ENCODE assay signal across 10 cellular contexts in genomic region chr7:34036069-34036920, GRCh38.
DNase-seq lines count a peak whose midpoint lies in the region; ATAC-seq, FAIRE-seq and TF ChIP-seq lines count a peak whose summit lies in the region.
"Had no signal": no experiment of that assay in that cellular context is flagged by ENCODE, and none has a peak within 500 bp of the region (broad histone marks: within the 10 kb centered on the region; RNA-seq: fewer than 3 reads in every experiment).

No MANE protein-coding gene starts in this region.

- peak overlapping the region; percentile 26 for H3K4me2 ChIP-seq in endothelial cell of umbilical vein (ENCODE audit: insufficient read depth, low read length)

- H3K27me3 ChIP-seq in endothelial cell of umbilical vein (ENCODE audit: control insufficient read depth in 2 of 2, insufficient read depth in 2 of 2, low read length in 2 of 2) (no peaks in the 10 kb centered on the region), mucosa of rectum (ENCODE audit: control insufficient read depth in 2 of 2, insufficient read depth in 2 of 2, low read length in 2 of 2) (no peaks in the 10 kb centered on the region), prostate gland (replicated peaks; ENCODE audit: insufficient read depth) (no peaks in the 10 kb centered on the region)

- H3K36me3 Mint-ChIP-seq in immature natural killer cell = no peaks in the 10 kb centered on the region

- DNase-seq in DMS53 treated with DMSO at 0.1 percent for 48 hours (lab: John Stamatoyannopoulos, UW; ENCODE audit: unreplicated experiment) (peak; percentile 13), NCI-H69 (lab: John Stamatoyannopoulos, UW) (peak; percentile 24), endothelial cell of umbilical vein (ENCODE audit: low read depth, low spot score) (peak; percentile 94), immature natural killer cell (no peak), prostate gland (ENCODE audit: low spot score) (no peak)
- DNase-seq in activated effector memory CD4-positive, alpha-beta T cell treated with anti-CD3 and anti-CD28 coated beads, Interleukin-2, amount 50 U/mL, for 16 hours = no peak
- DNase-seq: NCI-H1436 had no signal

- no peak for ATAC-seq in GM21423 (IDR thresholded peaks at IDR 0.05; ENCODE audit: unreplicated experiment)

- CTCF ChIA-PET in endothelial cell of umbilical vein (lab: Charles Lee) = interaction anchor here (1.3 to 2.8 kb wide), 5 partner anchors 27 to 285 kb away, joined by 3 to 13 read pairs (median 4); no protein-coding TSS in a partner anchor

- dilution Hi-C loops in endothelial cell of umbilical vein (cut with MboI; ENCODE audit: extremely low pct_ligation_motif_present, low sequenced_read_pairs) = no loop called here

- POLR2A ChIA-PET in endothelial cell of umbilical vein (lab: Charles Lee) = no interaction called here

- H3K27me3 Mint-ChIP-seq in immature natural killer cell (ENCODE audit: low read depth in 3 of 3) = peaks cover 0 to 2% (median 0%) of the 10 kb centered on the region in 3 donors

- 54% methylated on average over 8 of the region's 8 CpGs for WGBS in prostate gland

- no peaks in the 10 kb centered on the region for H3K79me2 ChIP-seq in endothelial cell of umbilical vein (ENCODE audit: control insufficient read depth, insufficient read depth, low read length)

- no peaks in the 10 kb centered on the region for H3K4me1 Mint-ChIP-seq in immature natural killer cell

- H3K4me3 ChIP-seq in endothelial cell of umbilical vein (replicated peaks in 1 of 3; ENCODE audit: insufficient read depth in 1 of 3, low read depth in 1 of 3, low read length in 3 of 3) (no peak overlapping the region), mucosa of rectum (ENCODE audit: low read length in 2 of 2) (peak overlapping the region; percentile 31 to 45), prostate gland (no peak overlapping the region)

- TF ChIP-seq POLR2A in endothelial cell of umbilical vein (IDR thresholded peaks at IDR 0.05; ENCODE audit: low read depth, low read length) = no peak
- no peak for TF ChIP-seq POLR2A in prostate gland (IDR thresholded peaks at IDR 0.05)

- no peak overlapping the region for H3K4me3 Mint-ChIP-seq in immature natural killer cell

- H3K9me1 ChIP-seq in endothelial cell of umbilical vein (replicated peaks; ENCODE audit: control insufficient read depth, extremely low read depth, insufficient read depth, low read length) = no peaks in the 10 kb centered on the region

- peak overlapping the region; percentile 37 for H2AFZ ChIP-seq in endothelial cell of umbilical vein (ENCODE audit: low read depth, low read length)

- intact Hi-C loops in endothelial cell of umbilical vein (cut with micrococcal nuclease) = loop anchor here (1.0 to 10.0 kb wide), 3 partner anchors 24 to 239 kb away; no protein-coding TSS in a partner anchor
- intact Hi-C loops in prostate gland (cut with DNase I) = no loop called here

- H3K4me1 ChIP-seq in endothelial cell of umbilical vein (ENCODE audit: control insufficient read depth, extremely low read depth, insufficient read depth, low read length) = peaks cover 18% of the 10 kb centered on the region
- H3K4me1 ChIP-seq in mucosa of rectum (ENCODE audit: control insufficient read depth in 2 of 2, insufficient read depth in 2 of 2, low read length in 2 of 2) = peaks cover 3 to 6% of the 10 kb centered on the region in 2 donors
- no peaks in the 10 kb centered on the region for H3K4me1 ChIP-seq in prostate gland (replicated peaks)

- peak overlapping the region; percentile 50 for H3K27ac ChIP-seq in endothelial cell of umbilical vein (ENCODE audit: insufficient read depth, low read depth, low read length)
- H3K27ac ChIP-seq in mucosa of rectum (ENCODE audit: low read depth in 2 of 2, low read length in 2 of 2) = peak overlapping the region; percentile 64
- H3K27ac ChIP-seq in prostate gland = no peak overlapping the region

- H3K36me3 ChIP-seq in endothelial cell of umbilical vein (ENCODE audit: control insufficient read depth in 2 of 2, extremely low read depth in 1 of 2, insufficient read depth in 2 of 2, low read length in 2 of 2) = no peaks in the 10 kb centered on the region
- H3K36me3 ChIP-seq in mucosa of rectum (ENCODE audit: control insufficient read depth in 2 of 2, insufficient read depth in 2 of 2, low read length in 2 of 2) = no peaks in the 10 kb centered on the region
- H3K36me3 ChIP-seq in prostate gland = no peaks in the 10 kb centered on the region

- TF ChIP-seq CTCF in endothelial cell of umbilical vein (IDR thresholded peaks at IDR 0.05; ENCODE audit: extremely low read depth in 1 of 2, insufficient read depth in 1 of 2, low read depth in 1 of 2, low read length in 2 of 2) = no peak
- no peak for TF ChIP-seq CTCF in prostate gland (IDR thresholded peaks at IDR 0.05)

- no TSS peak for BruUV-seq in endothelial cell of umbilical vein (replicated peaks; lab: Mats Ljungman, UMichigan)

- no peaks in the 10 kb centered on the region for H4K20me1 ChIP-seq in endothelial cell of umbilical vein (replicated peaks; ENCODE audit: control insufficient read depth, extremely low read depth, insufficient read depth, low read length)

- H3K9me3 ChIP-seq in endothelial cell of umbilical vein (replicated peaks; ENCODE audit: control insufficient read depth, insufficient read depth, low read length) (no peaks in the 10 kb centered on the region), mucosa of rectum (ENCODE audit: control insufficient read depth in 2 of 2, low read length in 2 of 2) (no peaks in the 10 kb centered on the region), prostate gland (no peaks in the 10 kb centered on the region)

- peaks cover 0 to 5% (median 0%) of the 10 kb centered on the region in 6 donors for H3K9me3 Mint-ChIP-seq in immature natural killer cell

- no peak overlapping the region for H3K9ac ChIP-seq in endothelial cell of umbilical vein (replicated peaks; ENCODE audit: extremely low read depth, insufficient read depth, low read length)
- H3K9ac ChIP-seq in mucosa of rectum (ENCODE audit: low read depth in 1 of 2, low read length in 2 of 2) = peak overlapping the region in 1 of 2 donors; percentile 23

- peak; percentile 99 for FAIRE-seq in endothelial cell of umbilical vein (lab: Jason Lieb, UNC)
- FAIRE-seq: endometrium had no signal

- no peak overlapping the region for H3K27ac Mint-ChIP-seq in immature natural killer cell

TF ChIP-seq in endothelial cell of umbilical vein, 7 proteins besides CTCF, POLR2A, EP300 and RAD21:
- TF ChIP-seq MAX (IDR thresholded peaks at IDR 0.05; ENCODE audit: insufficient read depth, insufficient read length) = no peak
- TF ChIP-seq FOS (IDR thresholded peaks at IDR 0.05; ENCODE audit: borderline replicate concordance, insufficient read depth, low read length) = peak; percentile 92
- TF ChIP-seq GATA2 (IDR thresholded peaks at IDR 0.05; ENCODE audit: insufficient read depth, insufficient read length, low read depth, low read length) = peak; percentile 92
- TF ChIP-seq POLR2AphosphoS5 (IDR thresholded peaks at IDR 0.05; ENCODE audit: insufficient read depth, low read depth, low read length) = peak; percentile 76
- TF ChIP-seq JUN (IDR thresholded peaks at IDR 0.05; ENCODE audit: borderline replicate concordance, insufficient read depth, insufficient read length, low read depth) = peak; percentile 78
- no peak for TF ChIP-seq EZH2 (IDR thresholded peaks at IDR 0.05; ENCODE audit: borderline replicate concordance, low read depth, low read length, severe bottlenecking)
TF ChIP-seq in endothelial cell of umbilical vein: peak in this region for 4.

Comparison
In these comparisons a context has a peak if more than half of its experiments do, and no peak if none do; other contexts are left out.
1. DNase-seq: peak in DMS53 treated with DMSO at 0.1 percent for 48 hours (single experiment), NCI-H69 (single experiment) and endothelial cell of umbilical vein (single experiment); none in immature natural killer cell (0 of 3), activated effector memory CD4-positive, alpha-beta T cell treated with anti-CD3 and anti-CD28 coated beads, Interleukin-2, amount 50 U/mL, for 16 hours (single experiment) and prostate gland (single experiment).
2. H3K27ac ChIP-seq: peak in endothelial cell of umbilical vein (single experiment) and mucosa of rectum (2 of 2); none in prostate gland (0 of 2).
3. H3K4me3 ChIP-seq: peak in mucosa of rectum (2 of 2); none in endothelial cell of umbilical vein (0 of 3) and prostate gland (0 of 2).